In the genomic region with DNA sequence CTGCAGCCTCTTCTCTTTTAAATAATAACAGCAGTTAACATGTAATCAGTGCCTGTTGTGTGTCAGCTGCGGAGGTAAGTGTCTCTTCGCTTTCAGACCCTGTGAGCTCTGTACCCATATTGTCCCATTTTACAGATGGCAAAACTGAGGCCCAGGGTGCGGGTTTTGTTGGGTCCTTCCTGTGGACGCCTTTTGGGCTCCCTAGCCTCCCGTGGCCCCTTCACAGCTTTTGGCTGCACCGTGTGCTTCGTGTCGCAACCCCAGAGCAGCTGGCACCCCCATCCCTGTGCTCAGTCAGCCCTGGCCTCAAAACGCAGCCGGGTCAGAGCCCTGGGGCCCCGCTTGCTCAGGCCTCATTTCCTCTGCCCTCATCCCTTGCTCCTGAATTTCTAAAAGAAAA, we compare ENCODE assay signal across 24 cellular contexts. TPM values are rescaled to one million over a fixed set of nuclear protein-coding genes. Genes with fewer than 3 reads are reported as not detected.
"Had no signal": no experiment of that assay in that cellular context is flagged by ENCODE, and none has a peak within 500 bp of the region (broad histone marks: within the 10 kb centered on the region; RNA-seq: fewer than 3 reads in every experiment).

No MANE protein-coding gene starts in this region.

- DNase-seq: activated CD4-positive, alpha-beta memory T cell treated with anti-CD3 and anti-CD28 coated beads for 36 hours; activated CD4-positive, alpha-beta T cell treated with anti-CD3 and anti-CD28 coated beads, Interleukin-2, amount 10 ng/mL, durations not matched to agents 24 days and 14 days; activated CD8-positive, alpha-beta memory T cell treated with anti-CD3 and anti-CD28 coated beads, Interleukin-2, amount 50 U/mL, for 4 hours; activated effector memory CD4-positive, alpha-beta T cell treated with anti-CD3 and anti-CD28 coated beads, Interleukin-2, amount 50 U/mL, for 16 hours; activated naive CD4-positive, alpha-beta T cell treated with anti-CD3 and anti-CD28 coated beads for 36 hours; activated naive CD8-positive, alpha-beta T cell treated with anti-CD3 and anti-CD28 coated beads for 36 hours; activated T-cell treated with anti-CD3 and anti-CD28 coated beads, Interleukin-2, amount 50 U/mL, for 1 hour; adrenal gland; aorta; body of pancreas; colonic mucosa; esophagus squamous epithelium; glutamatergic neuron; left ventricle myocardium inferior; stimulated activated CD4-positive, alpha-beta T cell treated with anti-CD3 and anti-CD28 coated beads, Interleukin-15, amount 100 ng/mL, for 24 hours; stimulated activated CD4-positive, alpha-beta T cell treated with anti-CD3 and anti-CD28 coated beads, Interleukin-2, amount 100 ng/mL, for 24 hours; stimulated activated naive B cell treated with anti-CD40 and anti-IgM and Interleukin-4, amounts not matched to agents 10 μg/mL and 1 μg/mL and 100 μg/mL, for 72 hours; stomach; T-helper 1 cell; tibial artery had no signal

- H3K9me3 Mint-ChIP-seq: activated CD4-positive, alpha-beta memory T cell treated with anti-CD3 and anti-CD28 coated beads for 36 hours; activated CD4-positive, alpha-beta T cell treated with anti-CD3 and anti-CD28 coated beads, Interleukin-2, amount 10 ng/mL, durations not matched to agents 24 days and 14 days; activated naive CD4-positive, alpha-beta T cell treated with anti-CD3 and anti-CD28 coated beads for 36 hours; activated naive CD8-positive, alpha-beta T cell treated with anti-CD3 and anti-CD28 coated beads for 36 hours; activated T-helper 1 cell treated with anti-CD3 and anti-CD28 coated beads, Interleukin-12 subunit alpha, Interleukin-12 subunit beta, Interleukin-2, Interleukin-4 antibody, amounts not matched to agents 30 ng/mL and 10 ng/mL and 1 ng/mL, durations not matched to agents 14 hours and 24 hours and 36 hours; naive thymus-derived CD4-positive, alpha-beta T cell; neural crest cell; stimulated activated naive B cell treated with anti-CD40 and anti-IgM and Interleukin-4, amounts not matched to agents 10 μg/mL and 1 μg/mL and 100 μg/mL, for 72 hours; T-helper 2 cell treated with Interferon-gamma antibody and Interleukin-4, amounts not matched to agents 5 μg/mL and 100 μg/mL, for 36 hours had no signal

- H3K27ac Mint-ChIP-seq: activated CD4-positive, alpha-beta memory T cell treated with anti-CD3 and anti-CD28 coated beads for 36 hours; activated CD4-positive, alpha-beta T cell treated with anti-CD3 and anti-CD28 coated beads, Interleukin-2, amount 10 ng/mL, durations not matched to agents 24 days and 14 days; activated naive CD4-positive, alpha-beta T cell treated with anti-CD3 and anti-CD28 coated beads for 36 hours; activated naive CD8-positive, alpha-beta T cell treated with anti-CD3 and anti-CD28 coated beads for 36 hours; activated T-helper 1 cell treated with anti-CD3 and anti-CD28 coated beads, Interleukin-12 subunit alpha, Interleukin-12 subunit beta, Interleukin-2, Interleukin-4 antibody, amounts not matched to agents 30 ng/mL and 10 ng/mL and 1 ng/mL, durations not matched to agents 14 hours and 24 hours and 36 hours; naive thymus-derived CD4-positive, alpha-beta T cell; T-helper 2 cell treated with Interferon-gamma antibody and Interleukin-4, amounts not matched to agents 5 μg/mL and 100 μg/mL, for 36 hours had no signal

- ATAC-seq: naive thymus-derived CD4-positive, alpha-beta T cell had no signal

- H3K36me3 Mint-ChIP-seq: activated CD4-positive, alpha-beta memory T cell treated with anti-CD3 and anti-CD28 coated beads for 36 hours; activated naive CD8-positive, alpha-beta T cell treated with anti-CD3 and anti-CD28 coated beads for 36 hours; naive thymus-derived CD4-positive, alpha-beta T cell; stimulated activated naive B cell treated with anti-CD40 and anti-IgM and Interleukin-4, amounts not matched to agents 10 μg/mL and 1 μg/mL and 100 μg/mL, for 72 hours had no signal

- H3K4me1 Mint-ChIP-seq: stimulated activated naive B cell treated with anti-CD40 and anti-IgM and Interleukin-4, amounts not matched to agents 10 μg/mL and 1 μg/mL and 100 μg/mL, for 72 hours had no signal

- H3K27me3 Mint-ChIP-seq: activated CD4-positive, alpha-beta memory T cell treated with anti-CD3 and anti-CD28 coated beads for 36 hours; activated CD4-positive, alpha-beta T cell treated with anti-CD3 and anti-CD28 coated beads, Interleukin-2, amount 10 ng/mL, durations not matched to agents 24 days and 14 days; activated naive CD8-positive, alpha-beta T cell treated with anti-CD3 and anti-CD28 coated beads for 36 hours; naive thymus-derived CD4-positive, alpha-beta T cell had no signal

- H3K4me3 Mint-ChIP-seq: activated CD4-positive, alpha-beta memory T cell treated with anti-CD3 and anti-CD28 coated beads for 36 hours; activated CD4-positive, alpha-beta T cell treated with anti-CD3 and anti-CD28 coated beads, Interleukin-2, amount 10 ng/mL, durations not matched to agents 24 days and 14 days; activated naive CD4-positive, alpha-beta T cell treated with anti-CD3 and anti-CD28 coated beads for 36 hours; activated naive CD8-positive, alpha-beta T cell treated with anti-CD3 and anti-CD28 coated beads for 36 hours; activated T-helper 1 cell treated with anti-CD3 and anti-CD28 coated beads, Interleukin-12 subunit alpha, Interleukin-12 subunit beta, Interleukin-2, Interleukin-4 antibody, amounts not matched to agents 30 ng/mL and 10 ng/mL and 1 ng/mL, durations not matched to agents 14 hours and 24 hours and 36 hours; naive thymus-derived CD4-positive, alpha-beta T cell; neural crest cell; stimulated activated naive B cell treated with anti-CD40 and anti-IgM and Interleukin-4, amounts not matched to agents 10 μg/mL and 1 μg/mL and 100 μg/mL, for 72 hours; T-helper 2 cell treated with Interferon-gamma antibody and Interleukin-4, amounts not matched to agents 5 μg/mL and 100 μg/mL, for 36 hours had no signal

RNA-seq across cellular contexts. Expression of gene TLR5, which starts 53.8 kb away (rescaled TPM):
- total RNA-seq: activated CD4-positive, alpha-beta T cell treated with anti-CD3 and anti-CD28 coated beads, Interleukin-2, amount 10 ng/mL, durations not matched to agents 24 days and 14 days; activated T-helper 1 cell treated with anti-CD3 and anti-CD28 coated beads, Interleukin-12 subunit alpha, Interleukin-12 subunit beta, Interleukin-2, Interleukin-4 antibody, amounts not matched to agents 30 ng/mL and 10 ng/mL and 1 ng/mL, durations not matched to agents 14 hours and 24 hours and 36 hours had no signal
